ENCODE assay signal across 9 cellular contexts in the genomic region with DNA sequence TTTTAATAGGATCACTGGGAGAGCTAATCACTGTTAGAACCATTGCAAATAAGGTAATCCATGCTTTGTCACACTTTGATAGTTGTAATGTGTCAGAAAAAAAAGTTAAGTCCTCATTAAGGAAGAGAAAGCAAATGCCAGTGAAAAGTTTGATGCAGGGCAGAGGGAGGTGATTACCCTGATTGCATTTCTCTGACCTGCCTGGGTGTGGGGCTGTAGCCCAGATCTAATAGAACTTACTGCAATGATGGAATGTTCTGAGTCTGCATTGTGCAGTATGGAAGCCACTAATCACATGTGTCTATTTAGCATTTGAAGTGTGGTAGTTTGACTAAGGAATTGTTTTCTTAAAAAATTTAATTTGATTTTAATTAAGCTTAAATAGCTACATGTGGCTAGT.
DNase-seq lines count a peak whose midpoint lies in the region; ATAC-seq and TF ChIP-seq lines count a peak whose summit lies in the region.
"Had no signal": no experiment of that assay in that cellular context is flagged by ENCODE, and none has a peak within 500 bp of the region (broad histone marks: within the 10 kb centered on the region; RNA-seq: fewer than 3 reads in every experiment).

No MANE protein-coding gene starts in this region.

- no peaks in the 10 kb centered on the region for H3K27me3 Mint-ChIP-seq in activated CD8-positive, alpha-beta T cell treated with anti-CD3 and anti-CD28 coated beads for 36 hours
- H3K27me3 Mint-ChIP-seq in activated CD8-positive, alpha-beta T cell treated with anti-CD3 and anti-CD28 coated beads, Interleukin-2, amount 10 ng/mL, durations not matched to agents 7 days and 5 days (ENCODE audit: low read depth) = peaks cover 4% of the 10 kb centered on the region
- H3K27me3 Mint-ChIP-seq in brain = no peaks in the 10 kb centered on the region

- POLR2A ChIA-PET in activated CD8-positive, alpha-beta T cell treated with anti-CD3 and anti-CD28 coated beads for 36 hours (lab: Charles Lee) = no interaction called here
- POLR2A ChIA-PET in activated CD8-positive, alpha-beta T cell treated with anti-CD3 and anti-CD28 coated beads, Interleukin-2, amount 10 ng/mL, durations not matched to agents 7 days and 5 days (lab: Charles Lee) = no interaction called here

- peak; percentile 7 for DNase-seq in activated CD8-positive, alpha-beta T cell treated with anti-CD3 and anti-CD28 coated beads for 36 hours
- no peak for DNase-seq in activated CD8-positive, alpha-beta T cell treated with anti-CD3 and anti-CD28 coated beads, Interleukin-2, amount 10 ng/mL, durations not matched to agents 7 days and 5 days
- DNase-seq in upper lobe of right lung (no peak), KG1 (lab: John Stamatoyannopoulos, UW) (no peak), NCI-H774 (lab: John Stamatoyannopoulos, UW) (no peak), Ammon's horn (ENCODE audit: low spot score) (no peak)
- DNase-seq: naive B cell had no signal

- intact Hi-C loops in activated CD8-positive, alpha-beta T cell treated with anti-CD3 and anti-CD28 coated beads for 36 hours (cut with micrococcal nuclease) = no loop called here
- intact Hi-C loops in upper lobe of right lung (cut with DNase I) = no loop called here

- H3K27me3 ChIP-seq in upper lobe of right lung = no peaks in the 10 kb centered on the region

- no peak overlapping the region for H3K4me3 Mint-ChIP-seq in activated CD8-positive, alpha-beta T cell treated with anti-CD3 and anti-CD28 coated beads for 36 hours
- no peak overlapping the region for H3K4me3 Mint-ChIP-seq in activated CD8-positive, alpha-beta T cell treated with anti-CD3 and anti-CD28 coated beads, Interleukin-2, amount 10 ng/mL, durations not matched to agents 7 days and 5 days
- no peak overlapping the region for H3K4me3 Mint-ChIP-seq in brain
- H3K4me3 Mint-ChIP-seq: naive B cell had no signal

- no peaks in the 10 kb centered on the region for H3K36me3 Mint-ChIP-seq in activated CD8-positive, alpha-beta T cell treated with anti-CD3 and anti-CD28 coated beads for 36 hours (ENCODE audit: low read depth)
- no peaks in the 10 kb centered on the region for H3K36me3 Mint-ChIP-seq in activated CD8-positive, alpha-beta T cell treated with anti-CD3 and anti-CD28 coated beads, Interleukin-2, amount 10 ng/mL, durations not matched to agents 7 days and 5 days (ENCODE audit: low read depth)
- no peaks in the 10 kb centered on the region for H3K36me3 Mint-ChIP-seq in brain
- H3K36me3 Mint-ChIP-seq: naive B cell had no signal

- no peaks in the 10 kb centered on the region for H3K4me1 ChIP-seq in upper lobe of right lung

- no peak overlapping the region for H3K4me3 ChIP-seq in upper lobe of right lung

- no peaks in the 10 kb centered on the region for H3K9me3 Mint-ChIP-seq in activated CD8-positive, alpha-beta T cell treated with anti-CD3 and anti-CD28 coated beads for 36 hours
- H3K9me3 Mint-ChIP-seq in activated CD8-positive, alpha-beta T cell treated with anti-CD3 and anti-CD28 coated beads, Interleukin-2, amount 10 ng/mL, durations not matched to agents 7 days and 5 days (ENCODE audit: insufficient read depth) = no peaks in the 10 kb centered on the region
- no peaks in the 10 kb centered on the region for H3K9me3 Mint-ChIP-seq in brain
- H3K9me3 Mint-ChIP-seq: naive B cell had no signal

- H3K27ac Mint-ChIP-seq in activated CD8-positive, alpha-beta T cell treated with anti-CD3 and anti-CD28 coated beads for 36 hours = no peak overlapping the region
- H3K27ac Mint-ChIP-seq in activated CD8-positive, alpha-beta T cell treated with anti-CD3 and anti-CD28 coated beads, Interleukin-2, amount 10 ng/mL, durations not matched to agents 7 days and 5 days = no peak overlapping the region
- peak overlapping the region in 1 of 5 experiments; percentile 8 for H3K27ac Mint-ChIP-seq in brain

- CTCF ChIA-PET in activated CD8-positive, alpha-beta T cell treated with anti-CD3 and anti-CD28 coated beads for 36 hours (lab: Charles Lee) = interaction anchor here (1.1 kb wide), 1 partner anchor 211 kb away, joined by 4 read pairs; no protein-coding TSS in a partner anchor
- CTCF ChIA-PET in activated CD8-positive, alpha-beta T cell treated with anti-CD3 and anti-CD28 coated beads, Interleukin-2, amount 10 ng/mL, durations not matched to agents 7 days and 5 days (lab: Charles Lee) = no interaction called here

- no peak overlapping the region for H3K27ac ChIP-seq in upper lobe of right lung

- TF ChIP-seq CTCF in activated CD8-positive, alpha-beta T cell treated with anti-CD3 and anti-CD28 coated beads for 36 hours (IDR thresholded peaks at IDR 0.05) = no peak
- TF ChIP-seq CTCF in brain (conservative IDR thresholded peaks at IDR 0.05) (peak; percentile 42 to 63), upper lobe of right lung (IDR thresholded peaks at IDR 0.05) (peak; percentile 39)

- no peaks in the 10 kb centered on the region for H3K9me3 ChIP-seq in upper lobe of right lung

- H3K36me3 ChIP-seq in upper lobe of right lung = no peaks in the 10 kb centered on the region

- no peaks in the 10 kb centered on the region for H3K4me1 Mint-ChIP-seq in activated CD8-positive, alpha-beta T cell treated with anti-CD3 and anti-CD28 coated beads for 36 hours (ENCODE audit: low read depth)
- H3K4me1 Mint-ChIP-seq in activated CD8-positive, alpha-beta T cell treated with anti-CD3 and anti-CD28 coated beads, Interleukin-2, amount 10 ng/mL, durations not matched to agents 7 days and 5 days (ENCODE audit: low read depth) = no peaks in the 10 kb centered on the region
- H3K4me1 Mint-ChIP-seq in brain = no peaks in the 10 kb centered on the region
- H3K4me1 Mint-ChIP-seq: naive B cell had no signal

- peak; percentile 37 for ATAC-seq in activated CD8-positive, alpha-beta T cell treated with anti-CD3 and anti-CD28 coated beads for 36 hours
- ATAC-seq in activated CD8-positive, alpha-beta T cell treated with anti-CD3 and anti-CD28 coated beads, Interleukin-2, amount 10 ng/mL, durations not matched to agents 7 days and 5 days = no peak
- ATAC-seq in HG03565 (IDR thresholded peaks at IDR 0.05; ENCODE audit: unreplicated experiment) = peak; percentile 77
- peak; percentile 68 for ATAC-seq in upper lobe of right lung
